In the genomic region with DNA sequence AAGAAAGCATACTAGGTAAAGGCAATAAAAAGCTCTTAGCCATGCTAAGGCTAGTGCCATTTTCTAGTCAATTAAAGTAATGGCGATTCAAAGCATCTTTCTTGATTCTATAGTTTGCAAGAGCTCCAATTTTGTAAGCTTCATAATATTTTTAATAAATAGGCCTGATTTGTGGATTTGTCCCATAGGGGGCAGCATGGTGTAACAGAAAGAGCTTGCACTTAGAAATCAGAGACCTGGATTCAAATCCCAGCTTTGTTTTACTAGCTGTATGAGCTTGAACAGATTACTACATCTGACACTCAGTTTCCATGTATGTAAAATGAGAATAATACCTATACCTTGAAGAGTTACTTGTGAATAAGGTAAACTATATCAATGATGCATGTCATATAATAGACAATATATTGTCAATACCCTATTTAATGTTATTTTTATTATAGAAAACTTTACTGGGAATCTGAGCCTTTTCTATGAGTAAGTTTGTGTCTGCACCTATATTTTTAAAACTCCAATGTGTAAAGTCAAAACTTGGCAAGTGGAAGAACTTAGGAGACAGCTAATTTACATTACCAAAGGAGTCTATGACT, we compare ENCODE assay signal across 8 cellular contexts.
A peak's percentile ranks its signal among the peaks of the same experiment; 100 is the strongest.
DNase-seq lines count a peak whose midpoint lies in the region; ATAC-seq and TF ChIP-seq lines count a peak whose summit lies in the region.

No MANE protein-coding gene starts in this region.

- no peaks in the 10 kb centered on the region for H3K4me1 Mint-ChIP-seq in CD14-positive monocyte

- no peak overlapping the region for H3K4me3 Mint-ChIP-seq in CD14-positive monocyte

- no peaks in the 10 kb centered on the region for H3K9me3 ChIP-seq in HEK293 (ENCODE audit: control insufficient read depth, insufficient read depth, low read depth, low read length)

- H3K36me3 Mint-ChIP-seq in CD14-positive monocyte: no peaks in the 10 kb centered on the region

- no peak for ATAC-seq in HG02973 (IDR thresholded peaks at IDR 0.05; ENCODE audit: unreplicated experiment)

- peak; percentile 51 for TF ChIP-seq CTCF in CD14-positive monocyte (IDR thresholded peaks at IDR 0.05)
- no peak for TF ChIP-seq CTCF in HEK293 (tag by site-specific recombination; IDR thresholded peaks at IDR 0.05)

- DNase-seq in CD14-positive monocyte (ENCODE audit: low spot score): no peak
- DNase-seq in SKM-1 (lab: John Stamatoyannopoulos, UW; ENCODE audit: unreplicated experiment): peak; percentile 18
- peak; percentile 17 for DNase-seq in iPS-NIHi7 (ENCODE audit: extremely low spot score)
- DNase-seq in UCSD-AML1 (lab: John Stamatoyannopoulos, UW; ENCODE audit: unreplicated experiment): no peak
- no peak for DNase-seq in foreskin melanocyte
- DNase-seq in NCI-H146 treated with DMSO at 0.1 percent for 48 hours (lab: John Stamatoyannopoulos, UW; ENCODE audit: unreplicated experiment): no peak

- H3K27ac ChIP-seq in HEK293 (ENCODE audit: extremely low read depth, low read depth, low read length): no peak overlapping the region

- CTCF ChIA-PET in HEK293 (lab: Yijun Ruan, JAX): interaction anchor here (0.6 to 6.3 kb wide), 63 partner anchors 9 to 986 kb away, joined by 3 to 142 read pairs (median 5); a partner anchor contains a TSS

- no peaks in the 10 kb centered on the region for H3K36me3 ChIP-seq in HEK293 (ENCODE audit: control insufficient read depth in 2 of 2, insufficient read depth in 1 of 2, low read length in 2 of 2)

- intact Hi-C loops in CD14-positive monocyte (cut with micrococcal nuclease): no loop called here

- H3K4me3 ChIP-seq in HEK293 (ENCODE audit: low read depth, low read length): no peak overlapping the region

- POLR2A ChIA-PET in HEK293 (lab: Yijun Ruan, JAX): interaction anchor here (0.6 to 1.0 kb wide), 2 partner anchors 187 to 216 kb away, joined by 4 to 10 read pairs; no protein-coding TSS in a partner anchor

- H3K27me3 Mint-ChIP-seq in CD14-positive monocyte (ENCODE audit: low read depth in 3 of 3): peaks cover 0 to 1% (median 0%) of the 10 kb centered on the region in 3 donors

- H3K9me3 Mint-ChIP-seq in CD14-positive monocyte: no peaks in the 10 kb centered on the region

- no peak overlapping the region for H3K27ac Mint-ChIP-seq in CD14-positive monocyte

- no peaks in the 10 kb centered on the region for H3K4me1 ChIP-seq in HEK293 (ENCODE audit: control insufficient read depth, insufficient read depth, low read length)

TF ChIP-seq in HEK293, 187 proteins besides CTCF, POLR2A, EP300 and RAD21:
- no peak for TF ChIP-seq RBAK (tag by site-specific recombination; IDR thresholded peaks at IDR 0.05)
- 0 out of 2 replicates have a peak, but pooled peaks have one; percentile 32 for TF ChIP-seq GFI1B (tag by site-specific recombination; IDR thresholded peaks at IDR 0.05)
- no peak for TF ChIP-seq ZNF530 (tag by site-specific recombination; IDR thresholded peaks at IDR 0.05; ENCODE audit: low read depth)
- TF ChIP-seq ZFP3 (tag by site-specific recombination; IDR thresholded peaks at IDR 0.05; ENCODE audit: low read depth): no peak
- TF ChIP-seq, protein P1, sequence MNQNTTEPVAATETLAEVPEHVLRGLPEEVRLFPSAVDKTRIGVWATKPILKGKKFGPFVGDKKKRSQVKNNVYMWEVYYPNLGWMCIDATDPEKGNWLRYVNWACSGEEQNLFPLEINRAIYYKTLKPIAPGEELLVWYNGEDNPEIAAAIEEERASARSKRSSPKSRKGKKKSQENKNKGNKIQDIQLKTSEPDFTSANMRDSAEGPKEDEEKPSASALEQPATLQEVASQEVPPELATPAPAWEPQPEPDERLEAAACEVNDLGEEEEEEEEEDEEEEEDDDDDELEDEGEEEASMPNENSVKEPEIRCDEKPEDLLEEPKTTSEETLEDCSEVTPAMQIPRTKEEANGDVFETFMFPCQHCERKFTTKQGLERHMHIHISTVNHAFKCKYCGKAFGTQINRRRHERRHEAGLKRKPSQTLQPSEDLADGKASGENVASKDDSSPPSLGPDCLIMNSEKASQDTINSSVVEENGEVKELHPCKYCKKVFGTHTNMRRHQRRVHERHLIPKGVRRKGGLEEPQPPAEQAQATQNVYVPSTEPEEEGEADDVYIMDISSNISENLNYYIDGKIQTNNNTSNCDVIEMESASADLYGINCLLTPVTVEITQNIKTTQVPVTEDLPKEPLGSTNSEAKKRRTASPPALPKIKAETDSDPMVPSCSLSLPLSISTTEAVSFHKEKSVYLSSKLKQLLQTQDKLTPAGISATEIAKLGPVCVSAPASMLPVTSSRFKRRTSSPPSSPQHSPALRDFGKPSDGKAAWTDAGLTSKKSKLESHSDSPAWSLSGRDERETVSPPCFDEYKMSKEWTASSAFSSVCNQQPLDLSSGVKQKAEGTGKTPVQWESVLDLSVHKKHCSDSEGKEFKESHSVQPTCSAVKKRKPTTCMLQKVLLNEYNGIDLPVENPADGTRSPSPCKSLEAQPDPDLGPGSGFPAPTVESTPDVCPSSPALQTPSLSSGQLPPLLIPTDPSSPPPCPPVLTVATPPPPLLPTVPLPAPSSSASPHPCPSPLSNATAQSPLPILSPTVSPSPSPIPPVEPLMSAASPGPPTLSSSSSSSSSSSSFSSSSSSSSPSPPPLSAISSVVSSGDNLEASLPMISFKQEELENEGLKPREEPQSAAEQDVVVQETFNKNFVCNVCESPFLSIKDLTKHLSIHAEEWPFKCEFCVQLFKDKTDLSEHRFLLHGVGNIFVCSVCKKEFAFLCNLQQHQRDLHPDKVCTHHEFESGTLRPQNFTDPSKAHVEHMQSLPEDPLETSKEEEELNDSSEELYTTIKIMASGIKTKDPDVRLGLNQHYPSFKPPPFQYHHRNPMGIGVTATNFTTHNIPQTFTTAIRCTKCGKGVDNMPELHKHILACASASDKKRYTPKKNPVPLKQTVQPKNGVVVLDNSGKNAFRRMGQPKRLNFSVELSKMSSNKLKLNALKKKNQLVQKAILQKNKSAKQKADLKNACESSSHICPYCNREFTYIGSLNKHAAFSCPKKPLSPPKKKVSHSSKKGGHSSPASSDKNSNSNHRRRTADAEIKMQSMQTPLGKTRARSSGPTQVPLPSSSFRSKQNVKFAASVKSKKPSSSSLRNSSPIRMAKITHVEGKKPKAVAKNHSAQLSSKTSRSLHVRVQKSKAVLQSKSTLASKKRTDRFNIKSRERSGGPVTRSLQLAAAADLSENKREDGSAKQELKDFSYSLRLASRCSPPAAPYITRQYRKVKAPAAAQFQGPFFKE (tag by site-specific recombination; IDR thresholded peaks at IDR 0.05; ENCODE audit: borderline replicate concordance): no peak
- no peak for TF ChIP-seq ZNF146 (tag by site-specific recombination; IDR thresholded peaks at IDR 0.05)
- no peak for TF ChIP-seq ZNF837 (tag by site-specific recombination; IDR thresholded peaks at IDR 0.05)
- no peak for TF ChIP-seq REPIN1 (tag by site-specific recombination; IDR thresholded peaks at IDR 0.05; ENCODE audit: low read depth)
- TF ChIP-seq GLIS1 (tag by site-specific recombination; IDR thresholded peaks at IDR 0.05): no peak
- peak; percentile 36; the same call in 1 of the 2 replicates for TF ChIP-seq ZNF660 (tag by site-specific recombination; IDR thresholded peaks at IDR 0.05)
- no peak for TF ChIP-seq ZNF768 (tag by site-specific recombination; IDR thresholded peaks at IDR 0.05)
- TF ChIP-seq ZBTB20 (tag by site-specific recombination; IDR thresholded peaks at IDR 0.05): no peak
- no peak for TF ChIP-seq ZNF626 (tag by site-specific recombination; IDR thresholded peaks at IDR 0.05)
- no peak for TF ChIP-seq ZNF211 (tag by site-specific recombination; IDR thresholded peaks at IDR 0.05; ENCODE audit: low read depth)
- TF ChIP-seq HOXD13 (CRISPR knock-in tag; IDR thresholded peaks at IDR 0.05; ENCODE audit: borderline replicate concordance): no peak
- no peak for TF ChIP-seq ZNF2 (tag by site-specific recombination; IDR thresholded peaks at IDR 0.05)
- no peak for TF ChIP-seq ZNF350 (tag by site-specific recombination; IDR thresholded peaks at IDR 0.05)
- peak; percentile 63 for TF ChIP-seq ZNF654 (tag by site-specific recombination; IDR thresholded peaks at IDR 0.05; ENCODE audit: low read depth)
- no peak for TF ChIP-seq ZNF843 (tag by site-specific recombination; IDR thresholded peaks at IDR 0.05)
- no peak for TF ChIP-seq ZNF23 (tag by site-specific recombination; IDR thresholded peaks at IDR 0.05; ENCODE audit: borderline replicate concordance)
- no peak for TF ChIP-seq ZBTB48 (tag by site-specific recombination; IDR thresholded peaks at IDR 0.05)
- TF ChIP-seq WT1 (tag by site-specific recombination; IDR thresholded peaks at IDR 0.05): no peak
- no peak for TF ChIP-seq ZNF10 (tag by site-specific recombination; IDR thresholded peaks at IDR 0.05)

Comparison
In these comparisons a context has a peak if more than half of its experiments do, and no peak if none do; other contexts are left out.
1. DNase-seq: peak in SKM-1 (single experiment) and iPS-NIHi7 (single experiment); none in CD14-positive monocyte (single experiment), UCSD-AML1 (single experiment), foreskin melanocyte (single experiment) and NCI-H146 treated with DMSO at 0.1 percent for 48 hours (single experiment).